Comparison of ENCODE assay signal across 1 cellular context in the genomic region with DNA sequence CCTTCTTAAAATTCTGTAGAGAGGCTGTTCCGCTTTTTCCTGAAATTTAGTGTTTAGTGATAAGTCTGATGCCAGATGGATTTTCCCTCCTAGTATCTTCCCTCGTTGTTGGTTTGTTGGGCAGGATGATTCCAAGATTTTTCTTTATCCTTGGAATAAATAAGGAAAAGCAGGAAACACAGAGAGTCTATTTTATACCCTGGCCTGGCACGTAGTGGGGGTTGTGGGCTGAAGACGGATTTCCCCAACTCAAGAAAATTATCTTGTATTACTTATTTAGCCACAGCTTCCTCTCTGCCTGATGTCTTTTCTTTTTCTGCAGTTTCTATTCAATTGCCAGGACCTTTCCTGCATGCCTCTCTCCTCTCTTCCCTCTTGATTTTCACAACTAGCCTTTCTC.
TF ChIP-seq lines count a peak whose summit lies in the region.

No MANE protein-coding gene starts in this region.

TF ChIP-seq in GM23338, 12 proteins besides CTCF, POLR2A, EP300 and RAD21 (continued from another document):
- TF ChIP-seq ETS1 (IDR thresholded peaks at IDR 0.05) (no peak), NANOG (IDR thresholded peaks at IDR 0.05; ENCODE audit: borderline replicate concordance) (no peak), STAT1 (IDR thresholded peaks at IDR 0.05; ENCODE audit: unreplicated experiment) (no peak), EZH2 (IDR thresholded peaks at IDR 0.05; ENCODE audit: low read depth, unreplicated experiment) (no peak), REST (IDR thresholded peaks at IDR 0.05; ENCODE audit: unreplicated experiment) (no peak), ZNF331 (CRISPR knock-in tag; IDR thresholded peaks at IDR 0.05; ENCODE audit: low read depth) (no peak), POLR2AphosphoS5 (IDR thresholded peaks at IDR 0.05; ENCODE audit: low read depth) (no peak), CREB1 (CRISPR knock-in tag; IDR thresholded peaks at IDR 0.05; ENCODE audit: low read depth) (no peak), ZNF114 (CRISPR knock-in tag; IDR thresholded peaks at IDR 0.05) (no peak)
- TF ChIP-seq, protein P1, sequence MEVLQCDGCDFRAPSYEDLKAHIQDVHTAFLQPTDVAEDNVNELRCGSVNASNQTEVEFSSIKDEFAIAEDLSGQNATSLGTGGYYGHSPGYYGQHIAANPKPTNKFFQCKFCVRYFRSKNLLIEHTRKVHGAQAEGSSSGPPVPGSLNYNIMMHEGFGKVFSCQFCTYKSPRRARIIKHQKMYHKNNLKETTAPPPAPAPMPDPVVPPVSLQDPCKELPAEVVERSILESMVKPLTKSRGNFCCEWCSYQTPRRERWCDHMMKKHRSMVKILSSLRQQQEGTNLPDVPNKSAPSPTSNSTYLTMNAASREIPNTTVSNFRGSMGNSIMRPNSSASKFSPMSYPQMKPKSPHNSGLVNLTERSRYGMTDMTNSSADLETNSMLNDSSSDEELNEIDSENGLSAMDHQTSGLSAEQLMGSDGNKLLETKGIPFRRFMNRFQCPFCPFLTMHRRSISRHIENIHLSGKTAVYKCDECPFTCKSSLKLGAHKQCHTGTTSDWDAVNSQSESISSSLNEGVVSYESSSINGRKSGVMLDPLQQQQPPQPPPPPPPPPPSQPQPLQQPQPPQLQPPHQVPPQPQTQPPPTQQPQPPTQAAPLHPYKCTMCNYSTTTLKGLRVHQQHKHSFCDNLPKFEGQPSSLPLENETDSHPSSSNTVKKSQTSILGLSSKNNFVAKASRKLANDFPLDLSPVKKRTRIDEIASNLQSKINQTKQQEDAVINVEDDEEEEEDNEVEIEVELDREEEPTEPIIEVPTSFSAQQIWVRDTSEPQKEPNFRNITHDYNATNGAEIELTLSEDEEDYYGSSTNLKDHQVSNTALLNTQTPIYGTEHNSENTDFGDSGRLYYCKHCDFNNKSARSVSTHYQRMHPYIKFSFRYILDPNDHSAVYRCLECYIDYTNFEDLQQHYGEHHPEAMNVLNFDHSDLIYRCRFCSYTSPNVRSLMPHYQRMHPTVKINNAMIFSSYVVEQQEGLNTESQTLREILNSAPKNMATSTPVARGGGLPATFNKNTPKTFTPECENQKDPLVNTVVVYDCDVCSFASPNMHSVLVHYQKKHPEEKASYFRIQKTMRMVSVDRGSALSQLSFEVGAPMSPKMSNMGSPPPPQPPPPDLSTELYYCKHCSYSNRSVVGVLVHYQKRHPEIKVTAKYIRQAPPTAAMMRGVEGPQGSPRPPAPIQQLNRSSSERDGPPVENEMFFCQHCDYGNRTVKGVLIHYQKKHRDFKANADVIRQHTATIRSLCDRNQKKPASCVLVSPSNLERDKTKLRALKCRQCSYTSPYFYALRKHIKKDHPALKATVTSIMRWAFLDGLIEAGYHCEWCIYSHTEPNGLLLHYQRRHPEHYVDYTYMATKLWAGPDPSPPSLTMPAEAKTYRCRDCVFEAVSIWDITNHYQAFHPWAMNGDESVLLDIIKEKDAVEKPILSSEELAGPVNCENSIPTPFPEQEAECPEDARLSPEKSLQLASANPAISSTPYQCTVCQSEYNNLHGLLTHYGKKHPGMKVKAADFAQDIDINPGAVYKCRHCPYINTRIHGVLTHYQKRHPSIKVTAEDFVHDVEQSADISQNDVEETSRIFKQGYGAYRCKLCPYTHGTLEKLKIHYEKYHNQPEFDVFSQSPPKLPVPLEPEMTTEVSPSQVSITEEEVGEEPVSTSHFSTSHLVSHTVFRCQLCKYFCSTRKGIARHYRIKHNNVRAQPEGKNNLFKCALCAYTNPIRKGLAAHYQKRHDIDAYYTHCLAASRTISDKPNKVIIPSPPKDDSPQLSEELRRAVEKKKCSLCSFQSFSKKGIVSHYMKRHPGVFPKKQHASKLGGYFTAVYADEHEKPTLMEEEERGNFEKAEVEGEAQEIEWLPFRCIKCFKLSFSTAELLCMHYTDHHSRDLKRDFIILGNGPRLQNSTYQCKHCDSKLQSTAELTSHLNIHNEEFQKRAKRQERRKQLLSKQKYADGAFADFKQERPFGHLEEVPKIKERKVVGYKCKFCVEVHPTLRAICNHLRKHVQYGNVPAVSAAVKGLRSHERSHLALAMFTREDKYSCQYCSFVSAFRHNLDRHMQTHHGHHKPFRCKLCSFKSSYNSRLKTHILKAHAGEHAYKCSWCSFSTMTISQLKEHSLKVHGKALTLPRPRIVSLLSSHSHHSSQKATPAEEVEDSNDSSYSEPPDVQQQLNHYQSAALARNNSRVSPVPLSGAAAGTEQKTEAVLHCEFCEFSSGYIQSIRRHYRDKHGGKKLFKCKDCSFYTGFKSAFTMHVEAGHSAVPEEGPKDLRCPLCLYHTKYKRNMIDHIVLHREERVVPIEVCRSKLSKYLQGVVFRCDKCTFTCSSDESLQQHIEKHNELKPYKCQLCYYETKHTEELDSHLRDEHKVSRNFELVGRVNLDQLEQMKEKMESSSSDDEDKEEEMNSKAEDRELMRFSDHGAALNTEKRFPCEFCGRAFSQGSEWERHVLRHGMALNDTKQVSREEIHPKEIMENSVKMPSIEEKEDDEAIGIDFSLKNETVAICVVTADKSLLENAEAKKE (CRISPR knock-in tag; IDR thresholded peaks at IDR 0.05), result no peak
TF ChIP-seq in GM23338: peak in this region for 0.
